7 cellular contexts compared by ENCODE assay signal in genomic region chr9:134644715-134645606, GRCh38. TPM values are rescaled to one million over a fixed set of nuclear protein-coding genes. Genes with fewer than 3 reads are reported as not detected.
DNase-seq lines count a peak whose midpoint lies in the region; ATAC-seq and FAIRE-seq lines count a peak whose summit lies in the region.

No MANE protein-coding gene starts in this region.

- H3K27ac ChIP-seq in mesodermal cell (ENCODE audit: low read depth, low read length, severe bottlenecking): no peak overlapping the region

- peaks cover 62% of the 10 kb centered on the region for H3K36me3 ChIP-seq in mesodermal cell (ENCODE audit: control insufficient read depth, insufficient read depth, low read length)

- peak; percentile 89 for FAIRE-seq in urothelium cell line (lab: Jason Lieb, UNC)

- no peaks in the 10 kb centered on the region for H3K9me3 ChIP-seq in mesodermal cell (ENCODE audit: control insufficient read depth, low read length)

- H3K4me1 ChIP-seq in mesodermal cell (ENCODE audit: control insufficient read depth, insufficient read depth, low read length, poor library complexity, severe bottlenecking): peaks cover 55% of the 10 kb centered on the region

- DNase-seq in MV-4-11 (lab: John Stamatoyannopoulos, UW): peak; percentile 38
- DNase-seq in dermis blood vessel endothelial cell: peak; percentile 81
- DNase-seq in urothelium cell line (ENCODE audit: low spot score): peak; percentile 82
- no peak for DNase-seq in NCI-H2081 (lab: John Stamatoyannopoulos, UW)

- 69 to 76% methylated on average over 10 to 13 of the region's 22 CpGs for WGBS in mesodermal cell (ENCODE audit: insufficient coverage in 2 of 2), 2 experiments

- peak overlapping the region; percentile 26 for H3K4me3 ChIP-seq in mesodermal cell (ENCODE audit: extremely low read depth, insufficient read depth, low read length, poor library complexity, severe bottlenecking)

- ATAC-seq in HG02678 (IDR thresholded peaks at IDR 0.05; ENCODE audit: unreplicated experiment): no peak
- no peak for ATAC-seq in HG02885 (IDR thresholded peaks at IDR 0.05; ENCODE audit: poor library complexity, unreplicated experiment)

RNA-seq across cellular contexts. Expression of gene COL5A1, which starts 3.4 kb away (rescaled TPM):
- total RNA-seq in dermis blood vessel endothelial cell: 8.0 and 9.5 TPM in 2 replicates
- polyA plus RNA-seq in mesodermal cell (2013, experiment 1 of 2): 366 TPM
- polyA plus RNA-seq in mesodermal cell (2013, experiment 2 of 2): 331 TPM

Comparison
In these comparisons a context has a peak if more than half of its experiments do, and no peak if none do; other contexts are left out.
1. DNase-seq: peak in MV-4-11 (single experiment), dermis blood vessel endothelial cell (single experiment) and urothelium cell line (single experiment); none in NCI-H2081 (0 of 2).